8 cellular contexts compared by ENCODE assay signal in genomic region chr10:117542706-117543244, GRCh38. TPM values are rescaled to one million over a fixed set of nuclear protein-coding genes. Genes with fewer than 3 reads are reported as not detected.
DNase-seq lines count a peak whose midpoint lies in the region; ATAC-seq and TF ChIP-seq lines count a peak whose summit lies in the region.

Gene EMX2, plus strand, starts transcription at chr10:117542746. Its CDS starts 522 bp downstream, at chr10:117543268.

- no peaks in the 10 kb centered on the region for H3K9me3 ChIP-seq in mammary epithelial cell (replicated peaks; ENCODE audit: insufficient read depth, low read length)
- H3K9me3 ChIP-seq in tibial nerve: no peaks in the 10 kb centered on the region

- peak in 1 of 2 donors; percentile 43 for TF ChIP-seq EP300 in tibial nerve (IDR thresholded peaks at IDR 0.05)

- H3K27me3 Mint-ChIP-seq in activated naive CD4-positive, alpha-beta T cell treated with anti-CD3 and anti-CD28 coated beads, Interleukin-2, amount 50 U/mL, for 24 hours: peaks cover 51% of the 10 kb centered on the region

- WGBS in mammary epithelial cell (ENCODE audit: low coverage, missing lambda C conversion rate): 0% methylated on average over 4 of the region's 27 CpGs
- WGBS in mesendoderm (ENCODE audit: extremely low coverage, insufficient coverage, low lambda C conversion rate): no CpG with 5 or more reads among the region's 27 CpGs
- whole genome bisulfite sequencing in tibial nerve, 2 donors: 5 to 8% methylated on average over 27 of the region's 27 CpGs

- H3K18ac ChIP-seq in mesendoderm (ENCODE audit: low read length): no peak within 1 kb of the TSS

- no peaks in the 10 kb centered on the region for H3K36me3 ChIP-seq in mammary epithelial cell (ENCODE audit: insufficient read depth, low read length)
- H3K36me3 ChIP-seq in mesendoderm (ENCODE audit: control insufficient read depth, insufficient read depth, low read length): no peaks in the 10 kb centered on the region
- H3K36me3 ChIP-seq in tibial nerve: no peaks in the 10 kb centered on the region

- no peak within 1 kb of the TSS for H4K8ac ChIP-seq in mesendoderm (ENCODE audit: low read depth, low read length)

- TF ChIP-seq CTCF in mammary epithelial cell (conservative IDR thresholded peaks at IDR 0.05 in 1 of 2, IDR thresholded peaks at IDR 0.05 in 1 of 2; ENCODE audit: extremely low read depth in 1 of 2, insufficient read depth in 1 of 2, low read depth in 1 of 2, low read length in 2 of 2) (no peak), tibial nerve (IDR thresholded peaks at IDR 0.05) (no peak)

- H2BK5ac ChIP-seq in mesendoderm (ENCODE audit: low read length): no peak within 1 kb of the TSS

- peak within 1 kb of the TSS; percentile 71 for H3K4me3 Mint-ChIP-seq in activated naive CD4-positive, alpha-beta T cell treated with anti-CD3 and anti-CD28 coated beads, Interleukin-2, amount 50 U/mL, for 24 hours

- peaks cover 12% of the 10 kb centered on the region for H3K4me1 ChIP-seq in mammary epithelial cell (ENCODE audit: insufficient read depth, low read length)
- H3K4me1 ChIP-seq in mesendoderm (ENCODE audit: control insufficient read depth, low read depth, low read length): peaks cover 7% of the 10 kb centered on the region
- peaks cover 0 to 70% (median 29%) of the 10 kb centered on the region in 4 donors for H3K4me1 ChIP-seq in tibial nerve

- H3K36me3 Mint-ChIP-seq in activated naive CD4-positive, alpha-beta T cell treated with anti-CD3 and anti-CD28 coated beads, Interleukin-2, amount 50 U/mL, for 24 hours: no peaks in the 10 kb centered on the region

- peaks cover 8% of the 10 kb centered on the region for H4K20me1 ChIP-seq in mammary epithelial cell (ENCODE audit: insufficient read depth, low read length)

- no peak within 1 kb of the TSS for H2BK15ac ChIP-seq in mesendoderm (replicated peaks; ENCODE audit: low read depth)

- no peaks in the 10 kb centered on the region for H3K79me1 ChIP-seq in mesendoderm (ENCODE audit: low read length)

- no peak within 1 kb of the TSS for H2AK5ac ChIP-seq in mesendoderm (ENCODE audit: low read length)

- no peak within 1 kb of the TSS for H3K9ac ChIP-seq in mammary epithelial cell (ENCODE audit: insufficient read depth, low read length)
- H3K9ac ChIP-seq in mesendoderm (ENCODE audit: low read length): peak within 1 kb of the TSS; percentile 53

- no peak within 1 kb of the TSS for H4K5ac ChIP-seq in mesendoderm (ENCODE audit: low read length)

- no peak within 1 kb of the TSS for H3K27ac ChIP-seq in mammary epithelial cell (ENCODE audit: insufficient read depth, low read depth, low read length)
- H3K27ac ChIP-seq in mesendoderm (ENCODE audit: low read depth, low read length): no peak within 1 kb of the TSS
- peak within 1 kb of the TSS in 2 of 4 donors; percentile 20 to 26 for H3K27ac ChIP-seq in tibial nerve

- CTCF ChIA-PET in mammary epithelial cell (lab: Charles Lee; ENCODE audit: low non-redundant PET): no interaction called here

- peaks cover 33% of the 10 kb centered on the region for H3K4me1 Mint-ChIP-seq in activated naive CD4-positive, alpha-beta T cell treated with anti-CD3 and anti-CD28 coated beads, Interleukin-2, amount 50 U/mL, for 24 hours

- no peaks in the 10 kb centered on the region for H3K9me3 Mint-ChIP-seq in activated naive CD4-positive, alpha-beta T cell treated with anti-CD3 and anti-CD28 coated beads, Interleukin-2, amount 50 U/mL, for 24 hours

- TF ChIP-seq POLR2A in tibial nerve (IDR thresholded peaks at IDR 0.05): no peak

- BruUV-seq in mammary epithelial cell (replicated peaks; lab: Mats Ljungman, UMichigan): no TSS peak

- peak within 1 kb of the TSS; percentile 49 for H2AFZ ChIP-seq in mammary epithelial cell (ENCODE audit: low read depth, low read length)

- H3K27me3 ChIP-seq in mammary epithelial cell (ENCODE audit: insufficient read depth, low read length) (peaks cover 73% of the 10 kb centered on the region), mesendoderm (ENCODE audit: insufficient read depth, low read length, poor library complexity) (peaks cover 72% of the 10 kb centered on the region), tibial nerve (peaks cover 0 to 100% of the 10 kb centered on the region in 2 donors)

- dilution Hi-C loops in mammary epithelial cell (cut with HindIII; ENCODE audit: low sequenced_read_pairs): no loop called here

- peak within 1 kb of the TSS in 1 of 3 experiments; percentile 14 for H3K4me3 ChIP-seq in mammary epithelial cell (replicated peaks in 1 of 3; ENCODE audit: insufficient read depth in 1 of 3, low read depth in 2 of 3, low read length in 3 of 3)
- peak within 1 kb of the TSS; percentile 39 for H3K4me3 ChIP-seq in mesendoderm (ENCODE audit: low read length)
- H3K4me3 ChIP-seq in tibial nerve: peak within 1 kb of the TSS; percentile 16 to 44 (median 18)

- no peak within 1 kb of the TSS for H2BK120ac ChIP-seq in mesendoderm (ENCODE audit: low read depth, low read length)

- peak within 1 kb of the TSS; percentile 46 for H3K27ac Mint-ChIP-seq in activated naive CD4-positive, alpha-beta T cell treated with anti-CD3 and anti-CD28 coated beads, Interleukin-2, amount 50 U/mL, for 24 hours

- no peak for ATAC-seq in HG03457 (IDR thresholded peaks at IDR 0.05; ENCODE audit: unreplicated experiment)

- in situ Hi-C loops in mammary epithelial cell (cut with MboI; ENCODE audit: low sequenced_read_pairs in 2 of 2): no loop called here

- H3K4ac ChIP-seq in mesendoderm (ENCODE audit: low read depth, low read length): no peak within 1 kb of the TSS

- H3K79me2 ChIP-seq in mammary epithelial cell (ENCODE audit: insufficient read depth, low read length): no peaks in the 10 kb centered on the region
- H3K79me2 ChIP-seq in mesendoderm (ENCODE audit: control insufficient read depth, insufficient read depth, low read length): no peaks in the 10 kb centered on the region

- H3K56ac ChIP-seq in mesendoderm (ENCODE audit: low read length): peak within 1 kb of the TSS; percentile 76

- intact Hi-C loops in mammary epithelial cell (cut with micrococcal nuclease): no loop called here

- H3K23ac ChIP-seq in mesendoderm (ENCODE audit: low read length): no peak within 1 kb of the TSS

- H3K4me2 ChIP-seq in mammary epithelial cell (ENCODE audit: insufficient read depth, low read depth, low read length): peak within 1 kb of the TSS; percentile 78
- peak within 1 kb of the TSS; percentile 80 for H3K4me2 ChIP-seq in mesendoderm (ENCODE audit: low read length)

- DNase-seq in activated naive CD4-positive, alpha-beta T cell (lab: John Stamatoyannopoulos, UW): no peak
- no peak for DNase-seq in mammary epithelial cell
- DNase-seq in mesendoderm: peak; percentile 38
- no peak for DNase-seq in tibial nerve (ENCODE audit: low spot score in 2 of 2)
- DNase-seq in NCI-H1930 (lab: John Stamatoyannopoulos, UW): no peak
- no peak for DNase-seq in NCI-H510A treated with DMSO at 0.1 percent for 48 hours (lab: John Stamatoyannopoulos, UW)

RNA-seq across cellular contexts. Expression of gene EMX2, which starts in this region (rescaled TPM):
- total RNA-seq in mammary epithelial cell (not detected), tibial nerve (1 to 10 TPM in 2 of 4 donors, under 1 TPM in 2; 0.44 to 2.3 (median 1.1) TPM)
- not detected for polyA plus RNA-seq in mammary epithelial cell
- polyA minus RNA-seq in mammary epithelial cell: not detected
- 0.04 TPM for polyA plus RNA-seq in mesendoderm (2013, experiment 1 of 2)
- not detected for polyA plus RNA-seq in mesendoderm (2013, experiment 2 of 2)
